Comparison of ENCODE assay signal across 1 cellular context in the genomic region with DNA sequence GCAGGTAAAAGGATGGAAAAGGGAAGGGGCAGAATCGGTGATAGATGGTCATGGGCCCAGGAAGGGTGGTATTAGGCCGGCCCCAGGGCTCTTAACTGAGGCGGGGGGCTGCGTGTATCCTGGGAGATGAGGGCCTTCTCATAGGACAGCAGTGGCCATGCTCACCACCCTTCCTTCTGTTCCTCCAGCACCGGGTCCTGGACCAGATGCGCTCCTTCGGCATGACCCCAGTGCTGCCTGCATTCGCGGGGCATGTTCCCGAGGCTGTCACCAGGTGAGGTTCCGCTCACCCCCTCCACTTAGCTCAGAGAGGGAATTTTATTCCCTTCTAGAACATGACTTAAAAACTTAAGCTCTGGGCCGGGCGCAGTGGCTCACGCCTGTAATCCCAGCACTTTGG.
TF ChIP-seq lines count a peak whose summit lies in the region.

No MANE protein-coding gene starts in this region.

TF ChIP-seq in WTC11, 78 proteins besides CTCF, POLR2A, EP300 and RAD21:
- TF ChIP-seq ZNF532 (CRISPR knock-in tag; IDR thresholded peaks at IDR 0.05; ENCODE audit: borderline replicate concordance), result no peak
- no peak for TF ChIP-seq RORB (CRISPR knock-in tag; IDR thresholded peaks at IDR 0.05)
